1 cellular context compared by ENCODE assay signal in the genomic region with DNA sequence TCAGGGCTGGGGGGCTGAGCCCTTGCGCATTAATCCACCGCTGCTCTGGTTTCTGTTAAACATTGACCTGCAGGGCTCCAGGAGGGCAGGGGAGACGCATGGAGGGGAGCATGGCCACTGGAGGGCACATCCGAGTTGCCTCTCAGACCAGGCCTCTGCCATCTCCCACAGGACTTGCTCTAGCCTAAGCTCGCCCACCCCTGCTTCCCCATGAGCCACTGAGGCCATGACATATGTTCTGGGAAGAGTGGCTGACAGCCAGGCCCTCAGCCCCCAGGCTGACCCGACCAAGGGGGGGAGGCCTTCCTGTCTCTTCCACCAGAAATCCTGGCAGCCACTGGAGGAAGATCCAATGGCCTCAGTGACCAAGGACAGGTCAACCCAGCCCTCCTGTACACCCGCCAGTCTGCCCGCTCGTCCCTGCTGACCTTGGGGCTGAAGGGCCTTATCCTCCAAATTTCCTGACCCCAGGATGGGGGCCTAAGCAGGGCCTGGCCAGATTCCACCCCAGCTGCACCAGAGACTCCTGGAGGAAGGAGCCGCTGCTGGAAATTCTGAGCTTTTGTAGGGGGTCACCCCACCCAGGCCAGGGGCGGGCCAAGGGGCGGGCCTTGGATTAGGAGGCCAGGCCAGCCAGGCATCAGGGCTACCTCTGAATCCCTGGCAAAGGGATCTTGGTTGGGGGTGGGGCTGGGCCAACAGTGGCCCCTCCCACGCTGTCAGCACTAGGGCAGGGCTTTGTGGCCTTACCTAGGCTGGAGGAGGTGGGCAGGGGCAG.
TF ChIP-seq lines count a peak whose summit lies in the region.

A gene with protein sequence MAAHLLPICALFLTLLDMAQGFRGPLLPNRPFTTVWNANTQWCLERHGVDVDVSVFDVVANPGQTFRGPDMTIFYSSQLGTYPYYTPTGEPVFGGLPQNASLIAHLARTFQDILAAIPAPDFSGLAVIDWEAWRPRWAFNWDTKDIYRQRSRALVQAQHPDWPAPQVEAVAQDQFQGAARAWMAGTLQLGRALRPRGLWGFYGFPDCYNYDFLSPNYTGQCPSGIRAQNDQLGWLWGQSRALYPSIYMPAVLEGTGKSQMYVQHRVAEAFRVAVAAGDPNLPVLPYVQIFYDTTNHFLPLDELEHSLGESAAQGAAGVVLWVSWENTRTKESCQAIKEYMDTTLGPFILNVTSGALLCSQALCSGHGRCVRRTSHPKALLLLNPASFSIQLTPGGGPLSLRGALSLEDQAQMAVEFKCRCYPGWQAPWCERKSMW (minus strand): TSS at position 537 of the 778 bp plus-strand sequence. CDS start 618 bp downstream, outside the sequence.

TF ChIP-seq in HepG2, 621 proteins besides CTCF, POLR2A, EP300 and RAD21 (continued from another document and continues in another):
- TF ChIP-seq, protein P1, sequence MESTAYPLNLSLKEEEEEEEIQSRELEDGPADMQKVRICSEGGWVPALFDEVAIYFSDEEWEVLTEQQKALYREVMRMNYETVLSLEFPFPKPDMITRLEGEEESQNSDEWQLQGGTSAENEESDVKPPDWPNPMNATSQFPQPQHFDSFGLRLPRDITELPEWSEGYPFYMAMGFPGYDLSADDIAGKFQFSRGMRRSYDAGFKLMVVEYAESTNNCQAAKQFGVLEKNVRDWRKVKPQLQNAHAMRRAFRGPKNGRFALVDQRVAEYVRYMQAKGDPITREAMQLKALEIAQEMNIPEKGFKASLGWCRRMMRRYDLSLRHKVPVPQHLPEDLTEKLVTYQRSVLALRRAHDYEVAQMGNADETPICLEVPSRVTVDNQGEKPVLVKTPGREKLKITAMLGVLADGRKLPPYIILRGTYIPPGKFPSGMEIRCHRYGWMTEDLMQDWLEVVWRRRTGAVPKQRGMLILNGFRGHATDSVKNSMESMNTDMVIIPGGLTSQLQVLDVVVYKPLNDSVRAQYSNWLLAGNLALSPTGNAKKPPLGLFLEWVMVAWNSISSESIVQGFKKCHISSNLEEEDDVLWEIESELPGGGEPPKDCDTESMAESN (CRISPR knock-in tag; conservative IDR thresholded peaks at IDR 0.05): peak; percentile 50; the same call in 1 of the 2 replicates
- TF ChIP-seq, protein P2, sequence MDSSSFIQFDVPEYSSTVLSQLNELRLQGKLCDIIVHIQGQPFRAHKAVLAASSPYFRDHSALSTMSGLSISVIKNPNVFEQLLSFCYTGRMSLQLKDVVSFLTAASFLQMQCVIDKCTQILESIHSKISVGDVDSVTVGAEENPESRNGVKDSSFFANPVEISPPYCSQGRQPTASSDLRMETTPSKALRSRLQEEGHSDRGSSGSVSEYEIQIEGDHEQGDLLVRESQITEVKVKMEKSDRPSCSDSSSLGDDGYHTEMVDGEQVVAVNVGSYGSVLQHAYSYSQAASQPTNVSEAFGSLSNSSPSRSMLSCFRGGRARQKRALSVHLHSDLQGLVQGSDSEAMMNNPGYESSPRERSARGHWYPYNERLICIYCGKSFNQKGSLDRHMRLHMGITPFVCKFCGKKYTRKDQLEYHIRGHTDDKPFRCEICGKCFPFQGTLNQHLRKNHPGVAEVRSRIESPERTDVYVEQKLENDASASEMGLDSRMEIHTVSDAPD (CRISPR knock-in tag; IDR thresholded peaks at IDR 0.05): 0 out of 2 replicates have a peak, but pooled peaks have one; percentile 36
- TF ChIP-seq ZNF431 (CRISPR knock-in tag; IDR thresholded peaks at IDR 0.05; ENCODE audit: borderline replicate concordance, low read depth) (peak; percentile 84; the same call in 1 of the 2 replicates), PAWR (CRISPR knock-in tag; IDR thresholded peaks at IDR 0.05; ENCODE audit: borderline replicate concordance) (no peak), ZNF788 (CRISPR knock-in tag; IDR thresholded peaks at IDR 0.05; ENCODE audit: borderline replicate concordance) (peak; percentile 80; the same call in 1 of the 2 replicates), MED8 (CRISPR knock-in tag; IDR thresholded peaks at IDR 0.05; ENCODE audit: insufficient replicate concordance) (peak; percentile 49), KLF12 (CRISPR knock-in tag; IDR thresholded peaks at IDR 0.05; ENCODE audit: borderline replicate concordance) (no peak; the same call in 1 of the 2 replicates), PAX8 (CRISPR knock-in tag; IDR thresholded peaks at IDR 0.05; ENCODE audit: borderline replicate concordance) (0 out of 2 replicates have a peak, but pooled peaks have one; percentile 10), POLR2AphosphoS5 (IDR thresholded peaks at IDR 0.05; ENCODE audit: low read depth, low read length) (peak; percentile 99), NFKB2 (CRISPR knock-in tag; IDR thresholded peaks at IDR 0.05; ENCODE audit: borderline replicate concordance) (0 out of 2 replicates have a peak, but pooled peaks have one; percentile 16), ZNF563 (CRISPR knock-in tag; IDR thresholded peaks at IDR 0.05) (peak; percentile 55; the same call in 1 of the 2 replicates), ZNF235 (CRISPR knock-in tag; IDR thresholded peaks at IDR 0.05; ENCODE audit: borderline replicate concordance) (peak; percentile 66; the same call in 1 of the 2 replicates), ZNF816 (CRISPR knock-in tag; IDR thresholded peaks at IDR 0.05; ENCODE audit: borderline replicate concordance) (peak; percentile 92; the same call in 1 of the 2 replicates), HNRNPLL (IDR thresholded peaks at IDR 0.05; ENCODE audit: low read depth, low read length, poor library complexity, severe bottlenecking) (peak; percentile 34), CCDC6 (CRISPR knock-in tag; IDR thresholded peaks at IDR 0.05) (peak; percentile 79), RBM39 (IDR thresholded peaks at IDR 0.05; ENCODE audit: low read depth, low read length, poor library complexity, severe bottlenecking) (peak; percentile 62), ZFP1 (CRISPR knock-in tag; IDR thresholded peaks at IDR 0.05) (0 out of 2 replicates have a peak, but pooled peaks have one; percentile 40)
- TF ChIP-seq, protein P3, sequence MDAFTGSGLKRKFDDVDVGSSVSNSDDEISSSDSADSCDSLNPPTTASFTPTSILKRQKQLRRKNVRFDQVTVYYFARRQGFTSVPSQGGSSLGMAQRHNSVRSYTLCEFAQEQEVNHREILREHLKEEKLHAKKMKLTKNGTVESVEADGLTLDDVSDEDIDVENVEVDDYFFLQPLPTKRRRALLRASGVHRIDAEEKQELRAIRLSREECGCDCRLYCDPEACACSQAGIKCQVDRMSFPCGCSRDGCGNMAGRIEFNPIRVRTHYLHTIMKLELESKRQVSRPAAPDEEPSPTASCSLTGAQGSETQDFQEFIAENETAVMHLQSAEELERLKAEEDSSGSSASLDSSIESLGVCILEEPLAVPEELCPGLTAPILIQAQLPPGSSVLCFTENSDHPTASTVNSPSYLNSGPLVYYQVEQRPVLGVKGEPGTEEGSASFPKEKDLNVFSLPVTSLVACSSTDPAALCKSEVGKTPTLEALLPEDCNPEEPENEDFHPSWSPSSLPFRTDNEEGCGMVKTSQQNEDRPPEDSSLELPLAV (CRISPR knock-in tag; conservative IDR thresholded peaks at IDR 0.05; ENCODE audit: low read depth): no peak
- TF ChIP-seq, protein P4, sequence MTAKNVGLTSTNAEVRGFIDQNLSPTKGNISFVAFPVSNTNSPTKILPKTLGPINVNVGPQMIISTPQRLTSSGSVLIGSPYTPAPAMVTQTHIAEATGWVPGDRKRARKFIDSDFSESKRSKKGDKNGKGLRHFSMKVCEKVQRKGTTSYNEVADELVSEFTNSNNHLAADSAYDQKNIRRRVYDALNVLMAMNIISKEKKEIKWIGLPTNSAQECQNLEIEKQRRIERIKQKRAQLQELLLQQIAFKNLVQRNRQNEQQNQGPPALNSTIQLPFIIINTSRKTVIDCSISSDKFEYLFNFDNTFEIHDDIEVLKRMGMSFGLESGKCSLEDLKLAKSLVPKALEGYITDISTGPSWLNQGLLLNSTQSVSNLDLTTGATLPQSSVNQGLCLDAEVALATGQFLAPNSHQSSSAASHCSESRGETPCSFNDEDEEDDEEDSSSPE (CRISPR knock-in tag; IDR thresholded peaks at IDR 0.05): peak; percentile 27; the same call in 1 of the 2 replicates
- TF ChIP-seq, protein P5, sequence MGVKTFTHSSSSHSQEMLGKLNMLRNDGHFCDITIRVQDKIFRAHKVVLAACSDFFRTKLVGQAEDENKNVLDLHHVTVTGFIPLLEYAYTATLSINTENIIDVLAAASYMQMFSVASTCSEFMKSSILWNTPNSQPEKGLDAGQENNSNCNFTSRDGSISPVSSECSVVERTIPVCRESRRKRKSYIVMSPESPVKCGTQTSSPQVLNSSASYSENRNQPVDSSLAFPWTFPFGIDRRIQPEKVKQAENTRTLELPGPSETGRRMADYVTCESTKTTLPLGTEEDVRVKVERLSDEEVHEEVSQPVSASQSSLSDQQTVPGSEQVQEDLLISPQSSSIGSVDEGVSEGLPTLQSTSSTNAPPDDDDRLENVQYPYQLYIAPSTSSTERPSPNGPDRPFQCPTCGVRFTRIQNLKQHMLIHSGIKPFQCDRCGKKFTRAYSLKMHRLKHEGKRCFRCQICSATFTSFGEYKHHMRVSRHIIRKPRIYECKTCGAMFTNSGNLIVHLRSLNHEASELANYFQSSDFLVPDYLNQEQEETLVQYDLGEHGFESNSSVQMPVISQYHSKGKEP (CRISPR knock-in tag; IDR thresholded peaks at IDR 0.05): no peak
- TF ChIP-seq, protein P6, sequence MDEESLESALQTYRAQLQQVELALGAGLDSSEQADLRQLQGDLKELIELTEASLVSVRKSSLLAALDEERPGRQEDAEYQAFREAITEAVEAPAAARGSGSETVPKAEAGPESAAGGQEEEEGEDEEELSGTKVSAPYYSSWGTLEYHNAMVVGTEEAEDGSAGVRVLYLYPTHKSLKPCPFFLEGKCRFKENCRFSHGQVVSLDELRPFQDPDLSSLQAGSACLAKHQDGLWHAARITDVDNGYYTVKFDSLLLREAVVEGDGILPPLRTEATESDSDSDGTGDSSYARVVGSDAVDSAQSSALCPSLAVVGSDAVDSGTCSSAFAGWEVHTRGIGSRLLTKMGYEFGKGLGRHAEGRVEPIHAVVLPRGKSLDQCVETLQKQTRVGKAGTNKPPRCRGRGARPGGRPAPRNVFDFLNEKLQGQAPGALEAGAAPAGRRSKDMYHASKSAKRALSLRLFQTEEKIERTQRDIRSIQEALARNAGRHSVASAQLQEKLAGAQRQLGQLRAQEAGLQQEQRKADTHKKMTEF (CRISPR knock-in tag; IDR thresholded peaks at IDR 0.05): peak; percentile 84
- TF ChIP-seq, protein P7, sequence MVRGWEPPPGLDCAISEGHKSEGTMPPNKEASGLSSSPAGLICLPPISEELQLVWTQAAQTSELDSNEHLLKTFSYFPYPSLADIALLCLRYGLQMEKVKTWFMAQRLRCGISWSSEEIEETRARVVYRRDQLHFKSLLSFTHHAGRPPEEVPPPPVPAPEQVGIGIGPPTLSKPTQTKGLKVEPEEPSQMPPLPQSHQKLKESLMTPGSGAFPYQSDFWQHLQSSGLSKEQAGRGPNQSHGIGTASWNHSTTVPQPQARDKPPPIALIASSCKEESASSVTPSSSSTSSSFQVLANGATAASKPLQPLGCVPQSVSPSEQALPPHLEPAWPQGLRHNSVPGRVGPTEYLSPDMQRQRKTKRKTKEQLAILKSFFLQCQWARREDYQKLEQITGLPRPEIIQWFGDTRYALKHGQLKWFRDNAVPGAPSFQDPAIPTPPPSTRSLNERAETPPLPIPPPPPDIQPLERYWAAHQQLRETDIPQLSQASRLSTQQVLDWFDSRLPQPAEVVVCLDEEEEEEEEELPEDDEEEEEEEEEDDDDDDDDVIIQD (CRISPR knock-in tag; IDR thresholded peaks at IDR 0.05; ENCODE audit: low read depth): peak; percentile 20; the same call in 1 of the 2 replicates
- TF ChIP-seq, protein P8, sequence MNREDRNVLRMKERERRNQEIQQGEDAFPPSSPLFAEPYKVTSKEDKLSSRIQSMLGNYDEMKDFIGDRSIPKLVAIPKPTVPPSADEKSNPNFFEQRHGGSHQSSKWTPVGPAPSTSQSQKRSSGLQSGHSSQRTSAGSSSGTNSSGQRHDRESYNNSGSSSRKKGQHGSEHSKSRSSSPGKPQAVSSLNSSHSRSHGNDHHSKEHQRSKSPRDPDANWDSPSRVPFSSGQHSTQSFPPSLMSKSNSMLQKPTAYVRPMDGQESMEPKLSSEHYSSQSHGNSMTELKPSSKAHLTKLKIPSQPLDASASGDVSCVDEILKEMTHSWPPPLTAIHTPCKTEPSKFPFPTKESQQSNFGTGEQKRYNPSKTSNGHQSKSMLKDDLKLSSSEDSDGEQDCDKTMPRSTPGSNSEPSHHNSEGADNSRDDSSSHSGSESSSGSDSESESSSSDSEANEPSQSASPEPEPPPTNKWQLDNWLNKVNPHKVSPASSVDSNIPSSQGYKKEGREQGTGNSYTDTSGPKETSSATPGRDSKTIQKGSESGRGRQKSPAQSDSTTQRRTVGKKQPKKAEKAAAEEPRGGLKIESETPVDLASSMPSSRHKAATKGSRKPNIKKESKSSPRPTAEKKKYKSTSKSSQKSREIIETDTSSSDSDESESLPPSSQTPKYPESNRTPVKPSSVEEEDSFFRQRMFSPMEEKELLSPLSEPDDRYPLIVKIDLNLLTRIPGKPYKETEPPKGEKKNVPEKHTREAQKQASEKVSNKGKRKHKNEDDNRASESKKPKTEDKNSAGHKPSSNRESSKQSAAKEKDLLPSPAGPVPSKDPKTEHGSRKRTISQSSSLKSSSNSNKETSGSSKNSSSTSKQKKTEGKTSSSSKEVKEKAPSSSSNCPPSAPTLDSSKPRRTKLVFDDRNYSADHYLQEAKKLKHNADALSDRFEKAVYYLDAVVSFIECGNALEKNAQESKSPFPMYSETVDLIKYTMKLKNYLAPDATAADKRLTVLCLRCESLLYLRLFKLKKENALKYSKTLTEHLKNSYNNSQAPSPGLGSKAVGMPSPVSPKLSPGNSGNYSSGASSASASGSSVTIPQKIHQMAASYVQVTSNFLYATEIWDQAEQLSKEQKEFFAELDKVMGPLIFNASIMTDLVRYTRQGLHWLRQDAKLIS (CRISPR knock-in tag; IDR thresholded peaks at IDR 0.05): peak; percentile 77; the same call in 1 of the 2 replicates
